8 cellular contexts compared by ENCODE assay signal in the genomic region with DNA sequence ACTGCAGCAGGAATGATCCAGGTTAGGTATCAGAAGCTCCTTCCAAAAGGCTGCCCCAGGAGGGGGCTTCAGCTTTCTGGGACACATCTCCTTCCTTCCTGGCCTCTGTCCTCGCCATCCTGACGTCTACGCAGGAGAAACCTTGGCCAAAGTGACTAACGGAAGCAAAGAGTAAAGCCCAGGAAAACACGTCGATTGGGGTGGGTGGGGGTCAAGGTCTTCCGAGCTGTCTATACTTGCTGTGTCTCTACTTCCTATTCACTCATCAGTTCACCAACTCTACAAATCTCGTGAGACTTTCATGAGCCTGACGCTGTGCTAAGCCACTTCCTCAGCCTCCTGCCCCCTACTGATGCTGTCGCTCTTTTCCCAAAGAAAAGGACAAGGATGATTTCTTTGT.
DNase-seq lines count a peak whose midpoint lies in the region; ATAC-seq lines count a peak whose summit lies in the region.

No MANE protein-coding gene starts in this region.

- H3K27me3 Mint-ChIP-seq in activated T-helper 1 cell treated with anti-CD3 and anti-CD28 coated beads, Interleukin-12 subunit alpha, Interleukin-12 subunit beta, Interleukin-2, Interleukin-4 antibody, amounts not matched to agents 30 ng/mL and 10 ng/mL and 1 ng/mL, durations not matched to agents 14 hours and 24 hours and 36 hours (ENCODE audit: insufficient read depth) = no peaks in the 10 kb centered on the region

- H3K4me3 Mint-ChIP-seq in activated T-helper 1 cell treated with anti-CD3 and anti-CD28 coated beads, Interleukin-12 subunit alpha, Interleukin-12 subunit beta, Interleukin-2, Interleukin-4 antibody, amounts not matched to agents 30 ng/mL and 10 ng/mL and 1 ng/mL, durations not matched to agents 14 hours and 24 hours and 36 hours = peak overlapping the region; percentile 66

- H3K9me3 Mint-ChIP-seq in activated T-helper 1 cell treated with anti-CD3 and anti-CD28 coated beads, Interleukin-12 subunit alpha, Interleukin-12 subunit beta, Interleukin-2, Interleukin-4 antibody, amounts not matched to agents 30 ng/mL and 10 ng/mL and 1 ng/mL, durations not matched to agents 14 hours and 24 hours and 36 hours = peaks cover 3% of the 10 kb centered on the region

- H3K36me3 Mint-ChIP-seq in activated T-helper 1 cell treated with anti-CD3 and anti-CD28 coated beads, Interleukin-12 subunit alpha, Interleukin-12 subunit beta, Interleukin-2, Interleukin-4 antibody, amounts not matched to agents 30 ng/mL and 10 ng/mL and 1 ng/mL, durations not matched to agents 14 hours and 24 hours and 36 hours (ENCODE audit: low read depth) = no peaks in the 10 kb centered on the region

- in situ Hi-C loops in G401 (cut with HindIII; ENCODE audit: low sequenced_read_pairs) = no loop called here

- no peaks in the 10 kb centered on the region for H3K9me3 ChIP-seq in mononuclear cell (ENCODE audit: low read depth, low read length)

- peak overlapping the region; percentile 25 for H3K27ac Mint-ChIP-seq in activated T-helper 1 cell treated with anti-CD3 and anti-CD28 coated beads, Interleukin-12 subunit alpha, Interleukin-12 subunit beta, Interleukin-2, Interleukin-4 antibody, amounts not matched to agents 30 ng/mL and 10 ng/mL and 1 ng/mL, durations not matched to agents 14 hours and 24 hours and 36 hours

- peaks cover 30% of the 10 kb centered on the region for H3K4me1 Mint-ChIP-seq in activated T-helper 1 cell treated with anti-CD3 and anti-CD28 coated beads, Interleukin-12 subunit alpha, Interleukin-12 subunit beta, Interleukin-2, Interleukin-4 antibody, amounts not matched to agents 30 ng/mL and 10 ng/mL and 1 ng/mL, durations not matched to agents 14 hours and 24 hours and 36 hours (ENCODE audit: low read depth)

- ATAC-seq in HG03108 (IDR thresholded peaks at IDR 0.05; ENCODE audit: unreplicated experiment) (peak; percentile 60), HG02852 (IDR thresholded peaks at IDR 0.05; ENCODE audit: unreplicated experiment) (no peak)

- peak overlapping the region; percentile 34 for H3K4me3 ChIP-seq in mononuclear cell (ENCODE audit: low read length)

- H3K4me1 ChIP-seq in mononuclear cell (ENCODE audit: insufficient read depth, low read length) = peaks cover 22% of the 10 kb centered on the region

- no peaks in the 10 kb centered on the region for H3K27me3 ChIP-seq in mononuclear cell (ENCODE audit: insufficient read depth, low read length)

- peak; percentile 62 for DNase-seq in CMK (ENCODE audit: low read depth)
- no peak for DNase-seq in activated T-helper 1 cell treated with anti-CD3 and anti-CD28 coated beads, Interleukin-12 subunit alpha, Interleukin-12 subunit beta, Interleukin-2, Interleukin-4 antibody, amounts not matched to agents 30 ng/mL and 10 ng/mL and 1 ng/mL, durations not matched to agents 14 hours and 24 hours and 36 hours (ENCODE audit: low spot score)
- DNase-seq in NCI-H1105 treated with DMSO at 0.1 percent for 48 hours (lab: John Stamatoyannopoulos, UW) = no peak
- no peak for DNase-seq in G401 (ENCODE audit: low spot score)
- no peak for DNase-seq in NCI-H82 (lab: John Stamatoyannopoulos, UW)

- intact Hi-C loops in activated T-helper 1 cell treated with anti-CD3 and anti-CD28 coated beads, Interleukin-12 subunit alpha, Interleukin-12 subunit beta, Interleukin-2, Interleukin-4 antibody, amounts not matched to agents 30 ng/mL and 10 ng/mL and 1 ng/mL, durations not matched to agents 14 hours and 24 hours and 36 hours (cut with micrococcal nuclease) = no loop called here
